15 cellular contexts compared by ENCODE assay signal in genomic region chr6:113627480-113627879, GRCh38.
DNase-seq lines count a peak whose midpoint lies in the region; ATAC-seq and TF ChIP-seq lines count a peak whose summit lies in the region.
"Had no signal": no experiment of that assay in that cellular context is flagged by ENCODE, and none has a peak within 500 bp of the region (broad histone marks: within the 10 kb centered on the region; RNA-seq: fewer than 3 reads in every experiment).

No MANE protein-coding gene starts in this region.

- H3K36me3 Mint-ChIP-seq in activated B cell treated with CpG ODN at 0.5 μM for 24 hours (ENCODE audit: low read depth) = no peaks in the 10 kb centered on the region

- H3K27me3 ChIP-seq in foreskin keratinocyte = no peaks in the 10 kb centered on the region
- H3K27me3 ChIP-seq: ovary had no signal

- peaks cover 14% of the 10 kb centered on the region for H3K4me1 ChIP-seq in foreskin keratinocyte

- no peak overlapping the region for H3K4me3 Mint-ChIP-seq in activated B cell treated with CpG ODN at 0.5 μM for 24 hours
- H3K4me3 Mint-ChIP-seq: activated CD8-positive, alpha-beta T cell treated with anti-CD3 and anti-CD28 coated beads for 36 hours; HFFc6 had no signal

- POLR2A ChIA-PET in activated B cell treated with CpG ODN at 0.5 μM for 24 hours (lab: Charles Lee) = interaction anchor here (0.6 to 11.3 kb wide), 3 partner anchors 29 to 232 kb away, joined by 3 to 122 read pairs (median 6); no protein-coding TSS in a partner anchor

- ATAC-seq in GM18517 (IDR thresholded peaks at IDR 0.05; ENCODE audit: unreplicated experiment) (peak; percentile 32), GM21381 (IDR thresholded peaks at IDR 0.05; ENCODE audit: unreplicated experiment) (peak; percentile 20), HG02973 (IDR thresholded peaks at IDR 0.05; ENCODE audit: unreplicated experiment) (peak; percentile 18), activated B cell treated with CpG ODN at 0.5 μM for 24 hours (ENCODE audit: low read depth) (no peak), foreskin keratinocyte (no peak)
- ATAC-seq: activated CD8-positive, alpha-beta T cell treated with anti-CD3 and anti-CD28 coated beads for 36 hours had no signal

- peaks cover 78% of the 10 kb centered on the region for H3K4me1 Mint-ChIP-seq in activated B cell treated with CpG ODN at 0.5 μM for 24 hours

- no peaks in the 10 kb centered on the region for H3K9me3 Mint-ChIP-seq in activated B cell treated with CpG ODN at 0.5 μM for 24 hours
- H3K9me3 Mint-ChIP-seq: HFFc6 had no signal

- no peak for TF ChIP-seq CTCF in activated B cell treated with CpG ODN at 0.5 μM for 24 hours (IDR thresholded peaks at IDR 0.05)
- no peak for TF ChIP-seq CTCF in foreskin keratinocyte (conservative IDR thresholded peaks at IDR 0.05)

- CTCF ChIA-PET in activated B cell treated with CpG ODN at 0.5 μM for 24 hours (lab: Charles Lee) = interaction anchor here (1.0 to 7.4 kb wide), 4 partner anchors 9 to 232 kb away, joined by 3 to 44 read pairs (median 4); no protein-coding TSS in a partner anchor

- intact Hi-C loops in activated B cell treated with CpG ODN at 0.5 μM for 24 hours (cut with micrococcal nuclease) = loop anchor here (2.0 kb wide), 1 partner anchor 17 kb away; no protein-coding TSS in a partner anchor

- no peaks in the 10 kb centered on the region for H3K27me3 Mint-ChIP-seq in activated B cell treated with CpG ODN at 0.5 μM for 24 hours

- DNase-seq in activated B cell treated with CpG ODN at 0.5 μM for 24 hours = no peak
- no peak for DNase-seq in foreskin keratinocyte
- DNase-seq in iPS-NIHi11 (ENCODE audit: low spot score) = no peak
- no peak for DNase-seq in putamen (ENCODE audit: low spot score)
- DNase-seq in stimulated activated CD4-positive, alpha-beta T cell treated with anti-CD3 and anti-CD28 coated beads, Interleukin-2, amount 100 ng/mL, for 48 hours = no peak
- DNase-seq: activated CD8-positive, alpha-beta T cell treated with anti-CD3 and anti-CD28 coated beads for 36 hours; anterior cingulate cortex; HFFc6; NCI-H1436; NCI-H446; ovary; SK-N-SH had no signal

- H3K27ac ChIP-seq in foreskin keratinocyte = no peak overlapping the region
- H3K27ac ChIP-seq: ovary had no signal

- peak overlapping the region; percentile 78 for H3K27ac Mint-ChIP-seq in activated B cell treated with CpG ODN at 0.5 μM for 24 hours
- H3K27ac Mint-ChIP-seq: activated CD8-positive, alpha-beta T cell treated with anti-CD3 and anti-CD28 coated beads for 36 hours; HFFc6 had no signal

Comparison
In these comparisons a context has a peak if more than half of its experiments do, and no peak if none do; other contexts are left out.
1. ATAC-seq: peak in GM18517 (single experiment), GM21381 (single experiment) and HG02973 (single experiment); none in activated B cell treated with CpG ODN at 0.5 μM for 24 hours (single experiment) and foreskin keratinocyte (single experiment).